15 cellular contexts compared by ENCODE assay signal in genomic region chr9:686381-686813, GRCh38.
DNase-seq lines count a peak whose midpoint lies in the region; ATAC-seq and TF ChIP-seq lines count a peak whose summit lies in the region.
"Had no signal": no experiment of that assay in that cellular context is flagged by ENCODE, and none has a peak within 500 bp of the region (broad histone marks: within the 10 kb centered on the region; RNA-seq: fewer than 3 reads in every experiment).

No MANE protein-coding gene starts in this region.

- H3K27ac ChIP-seq in heart left ventricle = peak overlapping the region in 7 of 12 donors; percentile 7 to 92 (median 51)
- peak overlapping the region; percentile 94 for H3K27ac ChIP-seq in osteoblast (ENCODE audit: low read depth, low read length)
- H3K27ac ChIP-seq: spleen had no signal

- H2AFZ ChIP-seq in osteoblast (ENCODE audit: low read length) = peak overlapping the region; percentile 19

- peak in 3 of 4 donors; percentile 56 to 68 (median 68) for ATAC-seq in heart left ventricle
- no peak for ATAC-seq in GM21515 (IDR thresholded peaks at IDR 0.05; ENCODE audit: unreplicated experiment)
- no peak for ATAC-seq in HG02588 (IDR thresholded peaks at IDR 0.05; ENCODE audit: unreplicated experiment)
- ATAC-seq: A549 had no signal

- H3K27me3 ChIP-seq in heart left ventricle (no peaks in the 10 kb centered on the region), osteoblast (ENCODE audit: insufficient read depth, low read length) (no peaks in the 10 kb centered on the region)
- H3K27me3 ChIP-seq: spleen had no signal

- peaks cover 20% of the 10 kb centered on the region for H3K79me2 ChIP-seq in osteoblast (ENCODE audit: insufficient read depth, low read length)

- DNase-seq in heart left ventricle (peak in 1 of 5 donors; percentile 48), cardiac septum (ENCODE audit: low spot score) (no peak), fibroblast of mammary gland (ENCODE audit: low read depth) (peak; percentile 66), osteoblast (ENCODE audit: insufficient read length, low spot score, missing footprints) (no peak), MV-4-11 (lab: John Stamatoyannopoulos, UW) (no peak)
- no peak for DNase-seq in activated effector memory CD4-positive, alpha-beta T cell treated with Interleukin-2 at 50 U/mL for 16 hours
- DNase-seq: activated CD4-positive, alpha-beta T cell treated with anti-CD3 and anti-CD28 coated beads for 4 hours; activated gamma-delta T cell treated with Interleukin-2 at 50 U/mL for 16 hours; GDM1; Karpas-422; NCI-H526; spleen had no signal

- TF ChIP-seq CTCF in heart left ventricle (IDR thresholded peaks at IDR 0.05) (no peak), fibroblast of mammary gland (conservative IDR thresholded peaks at IDR 0.05; ENCODE audit: control insufficient read depth, insufficient read depth, low read depth, low read length) (no peak), osteoblast (IDR thresholded peaks at IDR 0.05; ENCODE audit: extremely low read depth, low read depth, low read length) (no peak)

- H3K4me1 ChIP-seq in heart left ventricle (peaks cover 0 to 65% (median 42%) of the 10 kb centered on the region in 12 donors), osteoblast (ENCODE audit: insufficient read depth, low read length) (peaks cover 46% of the 10 kb centered on the region)
- H3K4me1 ChIP-seq: spleen had no signal

- peak overlapping the region in 1 of 12 donors; percentile 8 for H3K4me3 ChIP-seq in heart left ventricle
- H3K4me3 ChIP-seq in fibroblast of mammary gland (ENCODE audit: control insufficient read depth, low read depth, low read length) = no peak overlapping the region
- H3K4me3 ChIP-seq in osteoblast (ENCODE audit: insufficient read depth, low read length) = peak overlapping the region; percentile 21
- H3K4me3 ChIP-seq: A549, spleen had no signal

- no peaks in the 10 kb centered on the region for H4K20me1 ChIP-seq in osteoblast (ENCODE audit: insufficient read depth, low read length)

- H3K36me3 ChIP-seq in heart left ventricle = peaks cover 0 to 4% (median 0%) of the 10 kb centered on the region in 9 donors
- no peaks in the 10 kb centered on the region for H3K36me3 ChIP-seq in osteoblast (ENCODE audit: insufficient read depth, low read length)
- H3K36me3 ChIP-seq: spleen had no signal

- intact Hi-C loops in heart left ventricle (cut with DNase I) = no loop called here
- intact Hi-C loops in cardiac septum (cut with DNase I) = no loop called here

- no peaks in the 10 kb centered on the region for H3K9me3 ChIP-seq in heart left ventricle
- no peaks in the 10 kb centered on the region for H3K9me3 ChIP-seq in osteoblast (ENCODE audit: low read depth, low read length)
- H3K9me3 ChIP-seq: A549, spleen had no signal

- peak overlapping the region; percentile 84 for H3K4me2 ChIP-seq in osteoblast (ENCODE audit: insufficient read depth, low read length)
- H3K4me2 ChIP-seq: A549 had no signal

- WGBS in heart left ventricle, 4 donors = 39 to 59% (median 47%) methylated on average over 6 of the region's 6 CpGs

- no peak for TF ChIP-seq POLR2A in heart left ventricle (IDR thresholded peaks at IDR 0.05)

Comparison
In these comparisons a context has a peak if more than half of its experiments do, and no peak if none do; other contexts are left out.
1. ATAC-seq: peak in heart left ventricle (3 of 4); none in GM21515 (single experiment) and HG02588 (single experiment).